Comparison of ENCODE assay signal across 11 cellular contexts in genomic region chr9:22147818-22148573, GRCh38.
DNase-seq lines count a peak whose midpoint lies in the region; ATAC-seq and TF ChIP-seq lines count a peak whose summit lies in the region.
"Had no signal": no experiment of that assay in that cellular context is flagged by ENCODE, and none has a peak within 500 bp of the region (broad histone marks: within the 10 kb centered on the region; RNA-seq: fewer than 3 reads in every experiment).

No MANE protein-coding gene starts in this region.

- DNase-seq in AG20443 (ENCODE audit: low spot score) = peak; percentile 26
- DNase-seq in HPDE6-E6E7 (ENCODE audit: extremely low spot score) = peak; percentile 31
- DNase-seq in astrocyte of the cerebellum (ENCODE audit: low read depth) = peak; percentile 71
- no peak for DNase-seq in mesothelial cell of epicardium (ENCODE audit: low spot score in 2 of 2, unreplicated experiment in 2 of 2)
- DNase-seq in hypothalamus (lab: John Stamatoyannopoulos, UW) = no peak
- no peak for DNase-seq in prostate gland (ENCODE audit: low spot score)
- DNase-seq in activated CD8-positive, alpha-beta memory T cell treated with anti-CD3 and anti-CD28 coated beads for 24 hours = no peak
- DNase-seq: amniotic stem cell, NCI-H1930 had no signal

- WGBS in prostate gland = 78% methylated on average over 8 of the region's 8 CpGs

- H3K36me3 ChIP-seq in prostate gland = no peaks in the 10 kb centered on the region

- intact Hi-C loops in prostate gland (cut with DNase I) = no loop called here

- TF ChIP-seq CTCF in astrocyte of the cerebellum (IDR thresholded peaks at IDR 0.05; ENCODE audit: low read depth, low read length, missing control alignments) (no peak), mesothelial cell of epicardium (IDR thresholded peaks at IDR 0.05; ENCODE audit: unreplicated experiment) (no peak), prostate gland (IDR thresholded peaks at IDR 0.05) (no peak)

- no peak for TF ChIP-seq POLR2A in prostate gland (IDR thresholded peaks at IDR 0.05)

- no peaks in the 10 kb centered on the region for H3K9me3 ChIP-seq in prostate gland

- no peak overlapping the region for H3K27ac ChIP-seq in prostate gland
- H3K27ac ChIP-seq: SK-N-MC had no signal

- no peaks in the 10 kb centered on the region for H3K36me3 Mint-ChIP-seq in mesothelial cell of epicardium

- H3K4me3 ChIP-seq in astrocyte of the cerebellum (ENCODE audit: low read depth, low read length) (no peak overlapping the region), prostate gland (no peak overlapping the region)
- H3K4me3 ChIP-seq: SK-N-MC had no signal

- H3K27ac Mint-ChIP-seq in mesothelial cell of epicardium = peak overlapping the region; percentile 36

- no peaks in the 10 kb centered on the region for H3K27me3 Mint-ChIP-seq in mesothelial cell of epicardium (ENCODE audit: low read depth)

- peaks cover 30% of the 10 kb centered on the region for H3K4me1 Mint-ChIP-seq in mesothelial cell of epicardium

- no peaks in the 10 kb centered on the region for H3K4me1 ChIP-seq in prostate gland (replicated peaks)

- H3K9me3 Mint-ChIP-seq in mesothelial cell of epicardium = no peaks in the 10 kb centered on the region

- H3K27me3 ChIP-seq in prostate gland (replicated peaks; ENCODE audit: insufficient read depth) = no peaks in the 10 kb centered on the region

- in situ Hi-C loops in astrocyte of the cerebellum (cut with HindIII; ENCODE audit: low sequenced_read_pairs) = loop anchor here (25.0 kb wide), 1 partner anchor 336 kb away; the partner anchor contains the start of gene MTAP

- no peak for ATAC-seq in HG02759 (IDR thresholded peaks at IDR 0.05; ENCODE audit: unreplicated experiment)

- H3K4me3 Mint-ChIP-seq in mesothelial cell of epicardium = no peak overlapping the region

Comparison
In these comparisons a context has a peak if more than half of its experiments do, and no peak if none do; other contexts are left out.
1. DNase-seq: peak in AG20443 (single experiment), HPDE6-E6E7 (single experiment) and astrocyte of the cerebellum (single experiment); none in mesothelial cell of epicardium (0 of 2), hypothalamus (0 of 51), prostate gland (single experiment) and activated CD8-positive, alpha-beta memory T cell treated with anti-CD3 and anti-CD28 coated beads for 24 hours (single experiment).